ENCODE assay signal across 13 cellular contexts in genomic region chr9:37972346-37972745, GRCh38.
DNase-seq lines count a peak whose midpoint lies in the region; ATAC-seq and TF ChIP-seq lines count a peak whose summit lies in the region.
"Had no signal": no experiment of that assay in that cellular context is flagged by ENCODE, and none has a peak within 500 bp of the region (broad histone marks: within the 10 kb centered on the region; RNA-seq: fewer than 3 reads in every experiment).

No MANE protein-coding gene starts in this region.

- H3K4me3 ChIP-seq in endodermal cell (ENCODE audit: low read length) = no peak overlapping the region
- H3K4me3 ChIP-seq: gastrocnemius medialis, Peyer's patch had no signal

- H3K9ac ChIP-seq in endodermal cell (ENCODE audit: extremely low read depth, low read length, poor library complexity, severe bottlenecking) = no peak overlapping the region

- no peaks in the 10 kb centered on the region for H3K9me3 ChIP-seq in endodermal cell (ENCODE audit: control insufficient read depth, low read length)
- H3K9me3 ChIP-seq: gastrocnemius medialis, Peyer's patch had no signal

- H3K4me3 Mint-ChIP-seq in endodermal cell (no peak overlapping the region), osteocyte (ENCODE audit: unreplicated experiment) (no peak overlapping the region)
- no peak overlapping the region for H3K4me3 Mint-ChIP-seq in activated T-helper 1 cell treated with anti-CD3 and anti-CD28 coated beads, Interleukin-12 subunit alpha, Interleukin-12 subunit beta, Interleukin-2, Interleukin-4 antibody, amounts not matched to agents 30 ng/mL and 10 ng/mL and 1 ng/mL, durations not matched to agents 14 hours and 24 hours and 36 hours

- POLR2A ChIA-PET in RWPE1 (lab: Yijun Ruan, JAX; ENCODE audit: low non-redundant PET) = no interaction called here

- H3K9me3 Mint-ChIP-seq in endodermal cell = no peaks in the 10 kb centered on the region
- no peaks in the 10 kb centered on the region for H3K9me3 Mint-ChIP-seq in osteocyte (ENCODE audit: unreplicated experiment)
- no peaks in the 10 kb centered on the region for H3K9me3 Mint-ChIP-seq in activated T-helper 1 cell treated with anti-CD3 and anti-CD28 coated beads, Interleukin-12 subunit alpha, Interleukin-12 subunit beta, Interleukin-2, Interleukin-4 antibody, amounts not matched to agents 30 ng/mL and 10 ng/mL and 1 ng/mL, durations not matched to agents 14 hours and 24 hours and 36 hours

- DNase-seq in ELF-1 (ENCODE audit: low read depth, low spot score) (peak; percentile 29), RWPE1 (ENCODE audit: low spot score) (no peak), endodermal cell (peak; percentile 65), osteocyte (ENCODE audit: extremely low spot score, unreplicated experiment) (no peak), sciatic nerve (ENCODE audit: low spot score) (no peak)
- no peak for DNase-seq in activated CD4-positive, alpha-beta T cell treated with anti-CD3 and anti-CD28 coated beads for 48 hours
- DNase-seq in activated CD8-positive, alpha-beta memory T cell treated with anti-CD3 and anti-CD28 coated beads, Interleukin-2, amount 50 U/mL, for 48 hours = no peak
- no peak for DNase-seq in activated T-helper 1 cell treated with anti-CD3 and anti-CD28 coated beads, Interleukin-12 subunit alpha, Interleukin-12 subunit beta, Interleukin-2, Interleukin-4 antibody, amounts not matched to agents 30 ng/mL and 10 ng/mL and 1 ng/mL, durations not matched to agents 14 hours and 24 hours and 36 hours (ENCODE audit: low spot score)
- DNase-seq: activated T-cell treated with anti-CD3 and anti-CD28 coated beads for 4 hours, gastrocnemius medialis, Karpas-422 had no signal

- peaks cover 8% of the 10 kb centered on the region for H3K4me1 Mint-ChIP-seq in endodermal cell
- peaks cover 25% of the 10 kb centered on the region for H3K4me1 Mint-ChIP-seq in osteocyte (ENCODE audit: unreplicated experiment)
- no peaks in the 10 kb centered on the region for H3K4me1 Mint-ChIP-seq in activated T-helper 1 cell treated with anti-CD3 and anti-CD28 coated beads, Interleukin-12 subunit alpha, Interleukin-12 subunit beta, Interleukin-2, Interleukin-4 antibody, amounts not matched to agents 30 ng/mL and 10 ng/mL and 1 ng/mL, durations not matched to agents 14 hours and 24 hours and 36 hours (ENCODE audit: low read depth)

- WGBS in endodermal cell (ENCODE audit: insufficient coverage in 1 of 2, insufficient read length in 1 of 2), 2 experiments = 50 to 72% methylated on average over 1 to 2 of the region's 2 CpGs

- H3K27ac ChIP-seq in RWPE1 = peak overlapping the region; percentile 78
- no peak overlapping the region for H3K27ac ChIP-seq in endodermal cell (ENCODE audit: low read depth, low read length)
- H3K27ac ChIP-seq: gastrocnemius medialis, Peyer's patch had no signal

- no peaks in the 10 kb centered on the region for H3K27me3 ChIP-seq in endodermal cell (ENCODE audit: control insufficient read depth, insufficient read depth, low read length, poor library complexity, severe bottlenecking)
- H3K27me3 ChIP-seq: gastrocnemius medialis, Peyer's patch had no signal

- H3K36me3 Mint-ChIP-seq in endodermal cell (ENCODE audit: low read depth) = peaks cover 64% of the 10 kb centered on the region
- peaks cover 4% of the 10 kb centered on the region for H3K36me3 Mint-ChIP-seq in osteocyte (ENCODE audit: unreplicated experiment)
- H3K36me3 Mint-ChIP-seq in activated T-helper 1 cell treated with anti-CD3 and anti-CD28 coated beads, Interleukin-12 subunit alpha, Interleukin-12 subunit beta, Interleukin-2, Interleukin-4 antibody, amounts not matched to agents 30 ng/mL and 10 ng/mL and 1 ng/mL, durations not matched to agents 14 hours and 24 hours and 36 hours (ENCODE audit: low read depth) = no peaks in the 10 kb centered on the region

- CTCF ChIA-PET in RWPE1 (lab: Yijun Ruan, JAX) = interaction anchor here (0.5 to 0.6 kb wide), 2 partner anchors 59 to 327 kb away, joined by 3 read pairs; no protein-coding TSS in a partner anchor

- no peak for TF ChIP-seq CTCF in RWPE1 (conservative IDR thresholded peaks at IDR 0.05; ENCODE audit: low read depth)
- peak; percentile 51 for TF ChIP-seq CTCF in endodermal cell (conservative IDR thresholded peaks at IDR 0.05)
- TF ChIP-seq CTCF in osteocyte (IDR thresholded peaks at IDR 0.05) = peak; percentile 12

- H3K27ac Mint-ChIP-seq in endodermal cell = no peak overlapping the region
- H3K27ac Mint-ChIP-seq in osteocyte (ENCODE audit: unreplicated experiment) = no peak overlapping the region
- no peak overlapping the region for H3K27ac Mint-ChIP-seq in activated T-helper 1 cell treated with anti-CD3 and anti-CD28 coated beads, Interleukin-12 subunit alpha, Interleukin-12 subunit beta, Interleukin-2, Interleukin-4 antibody, amounts not matched to agents 30 ng/mL and 10 ng/mL and 1 ng/mL, durations not matched to agents 14 hours and 24 hours and 36 hours

- H3K36me3 ChIP-seq in endodermal cell (ENCODE audit: control insufficient read depth, insufficient read depth, low read length) = peaks cover 76% of the 10 kb centered on the region
- H3K36me3 ChIP-seq: gastrocnemius medialis had no signal

- intact Hi-C loops in sciatic nerve (cut with DNase I) = no loop called here
- intact Hi-C loops in activated T-helper 1 cell treated with anti-CD3 and anti-CD28 coated beads, Interleukin-12 subunit alpha, Interleukin-12 subunit beta, Interleukin-2, Interleukin-4 antibody, amounts not matched to agents 30 ng/mL and 10 ng/mL and 1 ng/mL, durations not matched to agents 14 hours and 24 hours and 36 hours (cut with micrococcal nuclease) = no loop called here

- no peaks in the 10 kb centered on the region for H3K27me3 Mint-ChIP-seq in endodermal cell (ENCODE audit: insufficient read depth)
- H3K27me3 Mint-ChIP-seq in osteocyte (ENCODE audit: unreplicated experiment) = no peaks in the 10 kb centered on the region
- no peaks in the 10 kb centered on the region for H3K27me3 Mint-ChIP-seq in activated T-helper 1 cell treated with anti-CD3 and anti-CD28 coated beads, Interleukin-12 subunit alpha, Interleukin-12 subunit beta, Interleukin-2, Interleukin-4 antibody, amounts not matched to agents 30 ng/mL and 10 ng/mL and 1 ng/mL, durations not matched to agents 14 hours and 24 hours and 36 hours (ENCODE audit: insufficient read depth)

- ATAC-seq in sciatic nerve = no peak
- ATAC-seq: gastrocnemius medialis, left lobe of liver had no signal

- no peaks in the 10 kb centered on the region for H3K4me1 ChIP-seq in endodermal cell (ENCODE audit: control insufficient read depth, insufficient read depth, low read length)
- H3K4me1 ChIP-seq: gastrocnemius medialis had no signal

Comparison
In these comparisons a context has a peak if more than half of its experiments do, and no peak if none do; other contexts are left out.
1. DNase-seq: peak in ELF-1 (single experiment) and endodermal cell (single experiment); none in RWPE1 (single experiment), osteocyte (single experiment), sciatic nerve (single experiment), activated CD4-positive, alpha-beta T cell treated with anti-CD3 and anti-CD28 coated beads for 48 hours (single experiment), activated CD8-positive, alpha-beta memory T cell treated with anti-CD3 and anti-CD28 coated beads, Interleukin-2, amount 50 U/mL, for 48 hours (single experiment) and activated T-helper 1 cell treated with anti-CD3 and anti-CD28 coated beads, Interleukin-12 subunit alpha, Interleukin-12 subunit beta, Interleukin-2, Interleukin-4 antibody, amounts not matched to agents 30 ng/mL and 10 ng/mL and 1 ng/mL, durations not matched to agents 14 hours and 24 hours and 36 hours (single experiment).